26 cellular contexts compared by ENCODE assay signal in the genomic region with DNA sequence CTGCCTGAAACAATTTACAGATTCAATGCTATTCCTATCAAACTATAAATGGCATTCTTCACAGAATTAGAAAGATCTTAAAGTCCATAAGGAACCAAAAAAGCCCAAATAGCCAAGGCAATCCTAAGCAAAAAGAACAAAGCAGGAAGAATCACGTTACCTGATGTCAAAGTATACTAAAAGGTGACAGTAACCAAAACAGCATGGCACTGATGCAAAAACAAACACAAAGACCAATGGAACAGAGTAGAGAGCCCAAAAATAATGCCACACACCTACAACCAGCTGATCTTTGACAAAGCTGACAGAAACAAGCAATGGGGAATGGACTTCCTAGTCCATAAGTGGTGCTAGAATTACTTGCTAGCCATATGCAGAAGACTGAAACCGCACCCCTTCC.
A peak's percentile ranks its signal among the peaks of the same experiment; 100 is the strongest.
DNase-seq lines count a peak whose midpoint lies in the region; ATAC-seq, FAIRE-seq and TF ChIP-seq lines count a peak whose summit lies in the region.
"Had no signal": no experiment of that assay in that cellular context is flagged by ENCODE, and none has a peak within 500 bp of the region (broad histone marks: within the 10 kb centered on the region; RNA-seq: fewer than 3 reads in every experiment).

No MANE protein-coding gene starts in this region.

- no peak for FAIRE-seq in H54 (lab: Jason Lieb, UNC)
- FAIRE-seq: A549, GM12878, GM12892, GM18507 had no signal

- no peak overlapping the region for H3K4me3 ChIP-seq in HEK293 (ENCODE audit: low read depth, low read length)
- H3K4me3 ChIP-seq: A549; BLaER1 treated with 17β-estradiol and CSF1 and Interleukin-3, amounts not matched to agents 10 nM and 100 nM; GM12878 had no signal

- H3K36me3 Mint-ChIP-seq in endothelial cell (ENCODE audit: low read depth, unreplicated experiment) = peaks cover 6% of the 10 kb centered on the region
- peaks cover 17% of the 10 kb centered on the region for H3K36me3 Mint-ChIP-seq in memory B cell
- H3K36me3 Mint-ChIP-seq in stimulated activated memory B cell treated with anti-CD40 and anti-IgM and Interleukin-4, amounts not matched to agents 10 μg/mL and 1 μg/mL and 100 μg/mL, for 72 hours = peaks cover 22% of the 10 kb centered on the region

- H3K4me1 ChIP-seq in HEK293 (ENCODE audit: control insufficient read depth, insufficient read depth, low read length) = no peaks in the 10 kb centered on the region
- H3K4me1 ChIP-seq: BLaER1 treated with 17β-estradiol and CSF1 and Interleukin-3, amounts not matched to agents 10 nM and 100 nM had no signal

- CTCF ChIA-PET in HEK293 (lab: Yijun Ruan, JAX) = interaction anchor here (1.0 kb wide), 1 partner anchor 151 kb away, joined by 4 read pairs; no protein-coding TSS in a partner anchor

- TF ChIP-seq CTCF in HEK293 (tag by site-specific recombination; IDR thresholded peaks at IDR 0.05) (no peak), endothelial cell (IDR thresholded peaks at IDR 0.05; ENCODE audit: unreplicated experiment) (no peak)

- H3K4me3 Mint-ChIP-seq in endothelial cell (ENCODE audit: unreplicated experiment) (peak overlapping the region; percentile 73), memory B cell (no peak overlapping the region)
- no peak overlapping the region for H3K4me3 Mint-ChIP-seq in stimulated activated memory B cell treated with anti-CD40 and anti-IgM and Interleukin-4, amounts not matched to agents 10 μg/mL and 1 μg/mL and 100 μg/mL, for 72 hours
- H3K4me3 Mint-ChIP-seq: B cell; CD4-positive, alpha-beta memory T cell; CD4-positive, CD25-positive, alpha-beta regulatory T cell had no signal

- H3K36me3 ChIP-seq in HEK293 (ENCODE audit: control insufficient read depth in 2 of 2, insufficient read depth in 1 of 2, low read length in 2 of 2) = no peaks in the 10 kb centered on the region

- DNase-seq in endothelial cell (ENCODE audit: low spot score) (no peak), memory B cell (ENCODE audit: low spot score in 2 of 2) (no peak), NCI-H146 treated with DMSO at 0.1 percent for 48 hours (lab: John Stamatoyannopoulos, UW; ENCODE audit: unreplicated experiment) (no peak), H54 (ENCODE audit: insufficient read length, low spot score) (no peak)
- DNase-seq: AML-193; CD4-positive, alpha-beta memory T cell; CD4-positive, CD25-positive, alpha-beta regulatory T cell; CD8-positive, alpha-beta memory T cell; COR-L47; DMS 273 treated with DMSO at 0.1 percent for 48 hours; DMS153; DMS53; DMS79; DND-41; EL; GDM1 had no signal

- H3K9me3 Mint-ChIP-seq in endothelial cell (ENCODE audit: unreplicated experiment) (no peaks in the 10 kb centered on the region), memory B cell (peaks cover 2% of the 10 kb centered on the region)
- H3K9me3 Mint-ChIP-seq in stimulated activated memory B cell treated with anti-CD40 and anti-IgM and Interleukin-4, amounts not matched to agents 10 μg/mL and 1 μg/mL and 100 μg/mL, for 72 hours = peaks cover 7% of the 10 kb centered on the region

- H3K27ac Mint-ChIP-seq in endothelial cell (ENCODE audit: unreplicated experiment) (no peak overlapping the region), memory B cell (peak overlapping the region; percentile 5)
- H3K27ac Mint-ChIP-seq in stimulated activated memory B cell treated with anti-CD40 and anti-IgM and Interleukin-4, amounts not matched to agents 10 μg/mL and 1 μg/mL and 100 μg/mL, for 72 hours = no peak overlapping the region
- H3K27ac Mint-ChIP-seq: B cell; CD4-positive, alpha-beta memory T cell had no signal

- POLR2A ChIA-PET in HEK293 (lab: Yijun Ruan, JAX) = no interaction called here

- no peak for TF ChIP-seq POLR2A in H54 (IDR thresholded peaks at IDR 0.05; ENCODE audit: low read depth, low read length)

- H3K9me3 ChIP-seq in HEK293 (ENCODE audit: control insufficient read depth, insufficient read depth, low read depth, low read length) = no peaks in the 10 kb centered on the region

- H3K4me1 Mint-ChIP-seq in endothelial cell (ENCODE audit: unreplicated experiment) = no peaks in the 10 kb centered on the region
- peaks cover 19% of the 10 kb centered on the region for H3K4me1 Mint-ChIP-seq in memory B cell
- H3K4me1 Mint-ChIP-seq in stimulated activated memory B cell treated with anti-CD40 and anti-IgM and Interleukin-4, amounts not matched to agents 10 μg/mL and 1 μg/mL and 100 μg/mL, for 72 hours = peaks cover 11% of the 10 kb centered on the region

- ATAC-seq in memory B cell (ENCODE audit: low read depth) = no peak
- no peak for ATAC-seq in stimulated activated memory B cell treated with anti-CD40 and anti-IgM and Interleukin-4, amounts not matched to agents 10 μg/mL and 1 μg/mL and 100 μg/mL, for 72 hours
- ATAC-seq: A549, GM12878 had no signal

- H3K27me3 Mint-ChIP-seq in endothelial cell (ENCODE audit: unreplicated experiment) (no peaks in the 10 kb centered on the region), memory B cell (no peaks in the 10 kb centered on the region)
- no peaks in the 10 kb centered on the region for H3K27me3 Mint-ChIP-seq in stimulated activated memory B cell treated with anti-CD40 and anti-IgM and Interleukin-4, amounts not matched to agents 10 μg/mL and 1 μg/mL and 100 μg/mL, for 72 hours
- H3K27me3 Mint-ChIP-seq: B cell; CD4-positive, alpha-beta memory T cell; CD4-positive, CD25-positive, alpha-beta regulatory T cell; CD8-positive, alpha-beta memory T cell had no signal

- no peak overlapping the region for H3K27ac ChIP-seq in HEK293 (ENCODE audit: extremely low read depth, low read depth, low read length)
- H3K27ac ChIP-seq: 22Rv1; A549; BLaER1 treated with 17β-estradiol and CSF1 and Interleukin-3, amounts not matched to agents 10 nM and 100 nM; C4-2B had no signal

TF ChIP-seq in HEK293, 187 proteins besides CTCF, POLR2A, EP300 and RAD21:
- TF ChIP-seq, protein P1, sequence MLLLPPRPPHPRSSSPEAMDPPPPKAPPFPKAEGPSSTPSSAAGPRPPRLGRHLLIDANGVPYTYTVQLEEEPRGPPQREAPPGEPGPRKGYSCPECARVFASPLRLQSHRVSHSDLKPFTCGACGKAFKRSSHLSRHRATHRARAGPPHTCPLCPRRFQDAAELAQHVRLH (tag by site-specific recombination; IDR thresholded peaks at IDR 0.05) = peak; percentile 70; the same call in 1 of the 2 replicates
- TF ChIP-seq, protein P2, sequence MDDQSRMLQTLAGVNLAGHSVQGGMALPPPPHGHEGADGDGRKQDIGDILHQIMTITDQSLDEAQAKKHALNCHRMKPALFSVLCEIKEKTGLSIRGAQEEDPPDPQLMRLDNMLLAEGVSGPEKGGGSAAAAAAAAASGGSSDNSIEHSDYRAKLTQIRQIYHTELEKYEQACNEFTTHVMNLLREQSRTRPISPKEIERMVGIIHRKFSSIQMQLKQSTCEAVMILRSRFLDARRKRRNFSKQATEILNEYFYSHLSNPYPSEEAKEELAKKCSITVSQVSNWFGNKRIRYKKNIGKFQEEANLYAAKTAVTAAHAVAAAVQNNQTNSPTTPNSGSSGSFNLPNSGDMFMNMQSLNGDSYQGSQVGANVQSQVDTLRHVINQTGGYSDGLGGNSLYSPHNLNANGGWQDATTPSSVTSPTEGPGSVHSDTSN (CRISPR knock-in tag; IDR thresholded peaks at IDR 0.05) = no peak
- TF ChIP-seq ZNF621 (tag by site-specific recombination; IDR thresholded peaks at IDR 0.05) (no peak), ZNF174 (tag by site-specific recombination; IDR thresholded peaks at IDR 0.05) (no peak)
- TF ChIP-seq, protein P3, sequence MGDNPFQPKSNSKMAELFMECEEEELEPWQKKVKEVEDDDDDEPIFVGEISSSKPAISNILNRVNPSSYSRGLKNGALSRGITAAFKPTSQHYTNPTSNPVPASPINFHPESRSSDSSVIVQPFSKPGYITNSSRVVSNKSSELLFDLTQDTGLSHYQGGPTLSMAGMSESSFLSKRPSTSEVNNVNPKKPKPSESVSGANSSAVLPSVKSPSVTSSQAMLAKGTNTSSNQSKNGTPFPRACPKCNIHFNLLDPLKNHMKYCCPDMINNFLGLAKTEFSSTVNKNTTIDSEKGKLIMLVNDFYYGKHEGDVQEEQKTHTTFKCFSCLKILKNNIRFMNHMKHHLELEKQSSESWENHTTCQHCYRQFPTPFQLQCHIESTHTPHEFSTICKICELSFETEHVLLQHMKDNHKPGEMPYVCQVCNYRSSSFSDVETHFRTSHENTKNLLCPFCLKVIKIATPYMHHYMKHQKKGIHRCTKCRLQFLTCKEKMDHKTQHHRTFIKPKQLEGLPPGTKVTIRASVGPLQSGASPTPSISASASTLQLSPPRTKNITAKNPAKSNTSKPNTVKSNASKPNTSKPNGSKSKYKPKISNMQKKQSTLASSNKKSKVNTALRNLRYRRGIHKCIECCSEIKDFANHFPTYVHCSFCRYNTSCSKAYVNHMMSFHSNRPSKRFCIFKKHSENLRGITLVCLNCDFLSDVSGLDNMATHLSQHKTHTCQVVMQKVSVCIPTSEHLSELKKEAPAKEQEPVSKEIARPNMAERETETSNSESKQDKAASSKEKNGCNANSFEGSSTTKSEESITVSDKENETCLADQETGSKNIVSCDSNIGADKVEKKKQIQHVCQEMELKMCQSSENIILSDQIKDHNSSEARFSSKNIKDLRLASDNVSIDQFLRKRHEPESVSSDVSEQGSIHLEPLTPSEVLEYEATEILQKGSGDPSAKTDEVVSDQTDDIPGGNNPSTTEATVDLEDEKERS (tag by site-specific recombination; IDR thresholded peaks at IDR 0.05) = peak; percentile 90; the same call in 1 of the 2 replicates
TF ChIP-seq in HEK293: peak in this region for 2.
